ENCODE assay signal across 13 cellular contexts in the genomic region with DNA sequence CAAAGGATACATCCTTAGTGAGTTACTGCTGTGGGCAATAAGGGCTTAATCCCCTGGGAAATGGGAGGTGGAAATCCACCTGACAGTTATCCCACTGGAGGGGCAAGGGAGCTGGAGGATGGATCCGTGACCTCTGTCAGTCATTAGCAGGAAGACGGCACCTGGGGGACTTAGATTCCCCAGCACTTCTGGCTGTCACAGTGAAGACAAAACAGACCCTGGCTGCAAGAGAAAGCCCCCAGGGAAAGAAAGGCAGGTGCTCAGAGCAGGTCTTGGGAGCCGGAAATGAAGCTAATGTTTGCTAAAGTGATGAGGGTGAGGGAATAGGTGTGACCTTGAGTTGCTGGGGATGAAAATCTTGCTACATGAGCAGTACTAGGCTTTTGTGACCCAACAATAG.
DNase-seq lines count a peak whose midpoint lies in the region; ATAC-seq lines count a peak whose summit lies in the region.
"Had no signal": no experiment of that assay in that cellular context is flagged by ENCODE, and none has a peak within 500 bp of the region (broad histone marks: within the 10 kb centered on the region; RNA-seq: fewer than 3 reads in every experiment).

No MANE protein-coding gene starts in this region.

- no peak overlapping the region for H3K4me3 Mint-ChIP-seq in CD8-positive, alpha-beta memory T cell

- H3K27me3 ChIP-seq in CD8-positive, alpha-beta memory T cell (ENCODE audit: insufficient read depth, low read length, poor library complexity, severe bottlenecking), result no peaks in the 10 kb centered on the region
- H3K27me3 ChIP-seq: BLaER1 treated with 17β-estradiol and CSF1 and Interleukin-3, amounts not matched to agents 10 nM and 100 nM had no signal

- peak; percentile 57 for DNase-seq in COR-L47 (lab: John Stamatoyannopoulos, UW)
- peak; percentile 26 for DNase-seq in NCI-H1417 treated with DMSO at 0.1 percent for 48 hours (lab: John Stamatoyannopoulos, UW)
- DNase-seq in NCI-H2171 (lab: John Stamatoyannopoulos, UW), result peak; percentile 70
- DNase-seq in SK-N-DZ (ENCODE audit: low spot score), result peak; percentile 5
- no peak for DNase-seq in CD8-positive, alpha-beta memory T cell
- DNase-seq in KBM-7, result no peak
- DNase-seq: NCI-H226, NCI-H774, SIG-M5, T-helper 2 cell had no signal

- no peak overlapping the region for H3K4me3 ChIP-seq in CD8-positive, alpha-beta memory T cell (ENCODE audit: low read length)
- H3K4me3 ChIP-seq: BLaER1 treated with 17β-estradiol and CSF1 and Interleukin-3, amounts not matched to agents 10 nM and 100 nM had no signal

- no peaks in the 10 kb centered on the region for H3K4me1 ChIP-seq in CD8-positive, alpha-beta memory T cell (ENCODE audit: insufficient read depth, low read length)

- no peaks in the 10 kb centered on the region for H3K9me3 ChIP-seq in CD8-positive, alpha-beta memory T cell (ENCODE audit: low read length)

- H3K36me3 Mint-ChIP-seq in CD8-positive, alpha-beta memory T cell, result peaks cover 0 to 5% (median 0%) of the 10 kb centered on the region in 3 donors

- CTCF ChIA-PET in CD8-positive, alpha-beta memory T cell (lab: Charles Lee), result no interaction called here

- peaks cover 0 to 3% (median 0%) of the 10 kb centered on the region in 5 donors for H3K9me3 Mint-ChIP-seq in CD8-positive, alpha-beta memory T cell

- H3K36me3 ChIP-seq in CD8-positive, alpha-beta memory T cell (ENCODE audit: insufficient read depth, low read length), result no peaks in the 10 kb centered on the region
- H3K36me3 ChIP-seq: BLaER1 treated with 17β-estradiol and CSF1 and Interleukin-3, amounts not matched to agents 10 nM and 100 nM had no signal

- H3K27ac Mint-ChIP-seq in CD8-positive, alpha-beta memory T cell, result peak overlapping the region in 1 of 8 donors; percentile 12

- POLR2A ChIA-PET in CD8-positive, alpha-beta memory T cell (lab: Charles Lee), result no interaction called here

- in situ Hi-C loops in KBM-7 (cut with MboI; ENCODE audit: low pct_unique_long_range_greater_than_20kb, low sequenced_read_pairs), result no loop called here

- ATAC-seq in HG02884 (IDR thresholded peaks at IDR 0.05; ENCODE audit: unreplicated experiment) (no peak), GM18909 (IDR thresholded peaks at IDR 0.05; ENCODE audit: poor library complexity, unreplicated experiment) (no peak)

- no peaks in the 10 kb centered on the region for H3K4me1 Mint-ChIP-seq in CD8-positive, alpha-beta memory T cell

- H3K27ac ChIP-seq in CD8-positive, alpha-beta memory T cell (ENCODE audit: low read depth, low read length), result no peak overlapping the region
- H3K27ac ChIP-seq: BLaER1 treated with 17β-estradiol and CSF1 and Interleukin-3, amounts not matched to agents 10 nM and 100 nM had no signal

- peaks cover 20 to 37% of the 10 kb centered on the region in 2 donors for H3K27me3 Mint-ChIP-seq in CD8-positive, alpha-beta memory T cell

Comparison
In these comparisons a context has a peak if more than half of its experiments do, and no peak if none do; other contexts are left out.
1. DNase-seq: peak in COR-L47 (single experiment), NCI-H1417 treated with DMSO at 0.1 percent for 48 hours (single experiment), NCI-H2171 (single experiment) and SK-N-DZ (single experiment); none in CD8-positive, alpha-beta memory T cell (0 of 5) and KBM-7 (single experiment).